ENCODE assay signal across 28 cellular contexts in the genomic region with DNA sequence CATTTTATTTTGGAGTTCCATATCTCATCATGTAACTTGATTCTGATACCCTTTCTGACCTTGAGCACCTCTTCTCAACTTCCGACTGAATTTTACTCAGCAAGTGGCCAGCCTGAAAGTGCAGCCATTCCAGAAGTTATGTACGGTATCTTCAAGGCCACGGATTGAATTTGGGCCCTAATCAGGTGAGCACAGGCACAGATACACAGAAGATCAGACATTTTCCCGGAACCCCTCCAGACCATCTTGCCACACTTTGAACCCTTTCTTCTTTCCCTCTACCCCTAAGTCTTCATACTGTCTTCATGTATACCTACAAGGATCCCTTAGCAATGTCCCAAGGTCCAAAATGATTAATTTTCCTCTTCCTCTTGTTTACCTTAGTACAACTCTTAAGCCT.
"Had no signal": no experiment of that assay in that cellular context is flagged by ENCODE, and none has a peak within 500 bp of the region (broad histone marks: within the 10 kb centered on the region; RNA-seq: fewer than 3 reads in every experiment).

No MANE protein-coding gene starts in this region.

- H3K4me3 ChIP-seq: neural progenitor cell, ovary, psoas muscle, right lobe of liver, sigmoid colon, stomach, thoracic aorta, thyroid gland, tibial nerve, upper lobe of right lung, uterus had no signal

- H3K4me1 ChIP-seq: neural progenitor cell, parathyroid adenoma, psoas muscle, sigmoid colon, thyroid gland, upper lobe of right lung, uterus had no signal

- H3K27ac ChIP-seq: neural progenitor cell, ovary, parathyroid adenoma, psoas muscle, sigmoid colon, stomach, thoracic aorta, thyroid gland, tibial nerve, upper lobe of right lung, uterus had no signal

- H3K36me3 ChIP-seq: neural progenitor cell, ovary, sigmoid colon, uterus had no signal

- H3K4me2 ChIP-seq: neural progenitor cell had no signal

- ATAC-seq: natural killer cell; psoas muscle; right cardiac atrium; right lobe of liver; stimulated activated effector memory CD8-positive, alpha-beta T cell treated with anti-CD3 and anti-CD28 coated beads, Interleukin-12 subunit alpha, Interleukin-12 subunit beta, amount 100 ng/mL, for 72 hours; stimulated activated naive B cell treated with anti-CD40 and anti-IgM and Interleukin-4, amounts not matched to agents 10 μg/mL and 1 μg/mL and 100 μg/mL, for 72 hours; upper lobe of right lung had no signal

- H3K27ac Mint-ChIP-seq: nephron; neural progenitor cell; progenitor cell of endocrine pancreas; stimulated activated naive B cell treated with anti-CD40 and anti-IgM and Interleukin-4, amounts not matched to agents 10 μg/mL and 1 μg/mL and 100 μg/mL, for 72 hours; stimulated activated naive CD8-positive, alpha-beta T cell treated with anti-CD3 and anti-CD28 coated beads, Interleukin-15, Interleukin-2, amounts not matched to agents 100 ng/mL and 50 ng/mL, for 24 hours; type B pancreatic cell had no signal

- H3K9ac ChIP-seq: neural progenitor cell, parathyroid adenoma had no signal

- H3K9me3 ChIP-seq: ovary, psoas muscle, right lobe of liver, sigmoid colon, stomach, thoracic aorta, thyroid gland, tibial nerve, upper lobe of right lung, uterus had no signal

- H3K4me1 Mint-ChIP-seq: stimulated activated naive B cell treated with anti-CD40 and anti-IgM and Interleukin-4, amounts not matched to agents 10 μg/mL and 1 μg/mL and 100 μg/mL, for 72 hours had no signal

- H3K27me3 Mint-ChIP-seq: progenitor cell of endocrine pancreas; stimulated activated naive CD8-positive, alpha-beta T cell treated with anti-CD3 and anti-CD28 coated beads, Interleukin-15, Interleukin-2, amounts not matched to agents 100 ng/mL and 50 ng/mL, for 24 hours; type B pancreatic cell had no signal

- FAIRE-seq: small intestine had no signal

- H3K4me3 Mint-ChIP-seq: natural killer cell; nephron; neural progenitor cell; stimulated activated effector memory CD8-positive, alpha-beta T cell treated with anti-CD3 and anti-CD28 coated beads, Interleukin-12 subunit alpha, Interleukin-12 subunit beta, amount 100 ng/mL, for 72 hours; stimulated activated naive B cell treated with anti-CD40 and anti-IgM and Interleukin-4, amounts not matched to agents 10 μg/mL and 1 μg/mL and 100 μg/mL, for 72 hours; stimulated activated naive CD8-positive, alpha-beta T cell treated with anti-CD3 and anti-CD28 coated beads, Interleukin-15, Interleukin-2, amounts not matched to agents 100 ng/mL and 50 ng/mL, for 24 hours; type B pancreatic cell had no signal

- H2AFZ ChIP-seq: neural progenitor cell, parathyroid adenoma had no signal

- DNase-seq: natural killer cell; occipital lobe; ovary; posterior cingulate gyrus; psoas muscle; right cardiac atrium; right lobe of liver; sigmoid colon; small intestine; stimulated activated CD4-positive, alpha-beta T cell treated with anti-CD3 and anti-CD28 coated beads, Interleukin-15, amount 100 ng/mL, for 24 hours; stimulated activated CD4-positive, alpha-beta T cell treated with anti-CD3 and anti-CD28 coated beads, Interleukin-2, amount 100 ng/mL, for 24 hours; stimulated activated CD4-positive, alpha-beta T cell treated with anti-CD3 and anti-CD28 coated beads, Interleukin-2, amount 100 ng/mL, for 48 hours; stimulated activated CD4-positive, alpha-beta T cell treated with anti-CD3 and anti-CD28 coated beads, Interleukin-4, amount 100 ng/mL, for 24 hours; stimulated activated naive B cell treated with anti-CD40 and anti-IgM and Interleukin-4, amounts not matched to agents 10 μg/mL and 1 μg/mL and 100 μg/mL, for 72 hours; stimulated activated naive CD4-positive, alpha-beta T cell treated with Interleukin-2 at 50 U/mL for 16 hours; stomach; thyroid gland; upper lobe of right lung; uterus had no signal

- H3K79me2 ChIP-seq: parathyroid adenoma had no signal

- H3K27me3 ChIP-seq: neural progenitor cell, ovary, right lobe of liver, sigmoid colon, stomach, thyroid gland, tibial nerve, upper lobe of right lung, uterus had no signal
